In genomic region chr20:50258790-50259483, GRCh38 we compare ENCODE assay signal across 1 cellular context.
TF ChIP-seq lines count a peak whose summit lies in the region.

No MANE protein-coding gene starts in this region.

TF ChIP-seq in IMR-90, 13 proteins besides CTCF, POLR2A, EP300 and RAD21:
- no peak for TF ChIP-seq USF2 (IDR thresholded peaks at IDR 0.05; ENCODE audit: low read depth, low read length)
- TF ChIP-seq SMC3 (IDR thresholded peaks at IDR 0.05; ENCODE audit: low read depth, low read length): no peak
- TF ChIP-seq CEBPB (IDR thresholded peaks at IDR 0.05; ENCODE audit: low read depth, low read length): no peak
- no peak for TF ChIP-seq NFE2L2 (IDR thresholded peaks at IDR 0.05; ENCODE audit: low read depth, low read length)
- no peak for TF ChIP-seq RFX5 (IDR thresholded peaks at IDR 0.05; ENCODE audit: low read depth, low read length)
- no peak for TF ChIP-seq BHLHE40 (IDR thresholded peaks at IDR 0.05; ENCODE audit: low read depth, low read length)
